10 cellular contexts compared by ENCODE assay signal in genomic region chr18:58496937-58497336, GRCh38.
DNase-seq lines count a peak whose midpoint lies in the region; ATAC-seq, FAIRE-seq and TF ChIP-seq lines count a peak whose summit lies in the region.
"Had no signal": no experiment of that assay in that cellular context is flagged by ENCODE, and none has a peak within 500 bp of the region (broad histone marks: within the 10 kb centered on the region; RNA-seq: fewer than 3 reads in every experiment).

No MANE protein-coding gene starts in this region.

- ATAC-seq in A549: no peak
- no peak for ATAC-seq in GM18498 (IDR thresholded peaks at IDR 0.05; ENCODE audit: unreplicated experiment)

- H3K4me1 ChIP-seq in A549: peaks cover 15% of the 10 kb centered on the region; the same call in 2 of the 3 replicates

- FAIRE-seq in A549 (lab: Jason Lieb, UNC): no peak
- FAIRE-seq: TTC549 had no signal

- 76% methylated on average over 4 of the region's 4 CpGs for WGBS in A549 (ENCODE audit: missing lambda C conversion rate)

- DNase-seq in A549 (ENCODE audit: low read depth in 1 of 2, low spot score in 1 of 2) (peak; percentile 8 to 32), NCI-H526 treated with DMSO at 0.1 percent for 48 hours (lab: John Stamatoyannopoulos, UW) (peak; percentile 12), epithelial cell of proximal tubule (ENCODE audit: low read depth) (no peak), inferior parietal cortex (ENCODE audit: extremely low spot score) (no peak), putamen (ENCODE audit: low spot score) (no peak)
- no peak for DNase-seq in stimulated activated CD4-positive, alpha-beta T cell treated with anti-CD3 and anti-CD28 coated beads, Interleukin-12 subunit alpha, Interleukin-12 subunit beta, amount 100 ng/mL, for 4 hours
- DNase-seq: substantia nigra had no signal

- POLR2A ChIA-PET in A549 (lab: Yijun Ruan, JAX): no interaction called here

- TF ChIP-seq CTCF in A549 (IDR thresholded peaks at IDR 0.05) (no peak), GM12875 (IDR thresholded peaks at IDR 0.05; ENCODE audit: borderline replicate concordance, insufficient read depth, low read depth, low read length) (peak; percentile 57; the same call in 1 of the 2 replicates), epithelial cell of proximal tubule (conservative IDR thresholded peaks at IDR 0.05; ENCODE audit: low read depth, low read length) (peak; percentile 60)

- peak overlapping the region in 1 of 2 experiments; percentile 47; a peak in 1 of 6 replicates for H3K27ac ChIP-seq in A549

- no peak overlapping the region for H3K4me3 ChIP-seq in A549
- H3K4me3 ChIP-seq in GM12875 (ENCODE audit: low read depth, low read length): no peak overlapping the region
- H3K4me3 ChIP-seq in epithelial cell of proximal tubule (ENCODE audit: low read depth, low read length): no peak overlapping the region

- CTCF ChIA-PET in A549 (lab: Yijun Ruan, JAX): interaction anchor here (0.6 to 4.3 kb wide), 6 partner anchors 10 to 267 kb away, joined by 3 to 22 read pairs (median 4); no protein-coding TSS in a partner anchor

- TF ChIP-seq POLR2A in A549 (IDR thresholded peaks at IDR 0.05; ENCODE audit: low read length): no peak

- no peak for TF ChIP-seq EP300 in A549 (IDR thresholded peaks at IDR 0.05)

- no peak overlapping the region for H3K4me2 ChIP-seq in A549

- TF ChIP-seq RAD21 in A549 (conservative IDR thresholded peaks at IDR 0.05 in 1 of 2, IDR thresholded peaks at IDR 0.05 in 1 of 2): peak in 1 of 2 experiments; percentile 35; a peak in 2 of 5 replicates

- no peaks in the 10 kb centered on the region for H3K9me3 ChIP-seq in A549

TF ChIP-seq in A549, 52 proteins besides CTCF, POLR2A, EP300 and RAD21:
- TF ChIP-seq MAZ (IDR thresholded peaks at IDR 0.05; ENCODE audit: borderline replicate concordance, low read depth, low read length): no peak
- no peak for TF ChIP-seq HEYL (CRISPR knock-in tag; IDR thresholded peaks at IDR 0.05)
- no peak for TF ChIP-seq E2F6 (IDR thresholded peaks at IDR 0.05; ENCODE audit: borderline replicate concordance, low read depth)
- TF ChIP-seq HOXA7 (CRISPR knock-in tag; IDR thresholded peaks at IDR 0.05): no peak
- TF ChIP-seq CEBPB (IDR thresholded peaks at IDR 0.05): no peak
- TF ChIP-seq MYC (IDR thresholded peaks at IDR 0.05; ENCODE audit: borderline replicate concordance, low read length): no peak
- no peak for TF ChIP-seq CBX2 (IDR thresholded peaks at IDR 0.05; ENCODE audit: borderline replicate concordance, low read depth)
- TF ChIP-seq RCOR1 (IDR thresholded peaks at IDR 0.05; ENCODE audit: low read depth, low read length): no peak
- TF ChIP-seq RFX5 (IDR thresholded peaks at IDR 0.05): no peak
- no peak for TF ChIP-seq KDM1A (IDR thresholded peaks at IDR 0.05; ENCODE audit: low read depth)
- TF ChIP-seq FOXS1 (CRISPR knock-in tag; IDR thresholded peaks at IDR 0.05): no peak
- no peak for TF ChIP-seq ZC3H11A (IDR thresholded peaks at IDR 0.05)

Comparison
In these comparisons a context has a peak if more than half of its experiments do, and no peak if none do; other contexts are left out.
1. DNase-seq: peak in A549 (2 of 2) and NCI-H526 treated with DMSO at 0.1 percent for 48 hours (single experiment); none in epithelial cell of proximal tubule (single experiment), inferior parietal cortex (single experiment), putamen (single experiment) and stimulated activated CD4-positive, alpha-beta T cell treated with anti-CD3 and anti-CD28 coated beads, Interleukin-12 subunit alpha, Interleukin-12 subunit beta, amount 100 ng/mL, for 4 hours (single experiment).